Comparison of ENCODE assay signal across 12 cellular contexts in the genomic region with DNA sequence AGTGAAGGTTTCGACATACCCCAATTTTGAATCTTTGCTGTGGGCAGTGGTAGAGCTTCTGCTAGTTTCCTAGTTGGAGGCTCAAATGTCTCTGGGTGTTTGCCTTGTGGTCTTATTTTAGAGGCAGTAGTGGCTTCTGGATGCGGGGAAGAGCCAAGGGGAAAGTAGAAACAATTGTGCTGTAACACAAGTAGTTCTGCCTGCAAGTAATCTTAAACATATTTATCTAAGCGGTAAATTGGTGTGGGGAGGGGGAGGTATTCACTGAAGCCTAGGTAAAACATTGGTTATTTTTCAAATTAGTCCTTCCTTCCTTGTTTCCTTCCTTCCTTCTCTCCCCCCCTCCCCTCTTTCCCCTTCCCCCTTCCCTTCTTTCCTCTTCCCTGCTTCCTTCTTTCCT. TPM values are rescaled to one million over a fixed set of nuclear protein-coding genes. Genes with fewer than 3 reads are reported as not detected.
DNase-seq lines count a peak whose midpoint lies in the region; ATAC-seq and TF ChIP-seq lines count a peak whose summit lies in the region.
"Had no signal": no experiment of that assay in that cellular context is flagged by ENCODE, and none has a peak within 500 bp of the region (broad histone marks: within the 10 kb centered on the region; RNA-seq: fewer than 3 reads in every experiment).

A gene with protein sequence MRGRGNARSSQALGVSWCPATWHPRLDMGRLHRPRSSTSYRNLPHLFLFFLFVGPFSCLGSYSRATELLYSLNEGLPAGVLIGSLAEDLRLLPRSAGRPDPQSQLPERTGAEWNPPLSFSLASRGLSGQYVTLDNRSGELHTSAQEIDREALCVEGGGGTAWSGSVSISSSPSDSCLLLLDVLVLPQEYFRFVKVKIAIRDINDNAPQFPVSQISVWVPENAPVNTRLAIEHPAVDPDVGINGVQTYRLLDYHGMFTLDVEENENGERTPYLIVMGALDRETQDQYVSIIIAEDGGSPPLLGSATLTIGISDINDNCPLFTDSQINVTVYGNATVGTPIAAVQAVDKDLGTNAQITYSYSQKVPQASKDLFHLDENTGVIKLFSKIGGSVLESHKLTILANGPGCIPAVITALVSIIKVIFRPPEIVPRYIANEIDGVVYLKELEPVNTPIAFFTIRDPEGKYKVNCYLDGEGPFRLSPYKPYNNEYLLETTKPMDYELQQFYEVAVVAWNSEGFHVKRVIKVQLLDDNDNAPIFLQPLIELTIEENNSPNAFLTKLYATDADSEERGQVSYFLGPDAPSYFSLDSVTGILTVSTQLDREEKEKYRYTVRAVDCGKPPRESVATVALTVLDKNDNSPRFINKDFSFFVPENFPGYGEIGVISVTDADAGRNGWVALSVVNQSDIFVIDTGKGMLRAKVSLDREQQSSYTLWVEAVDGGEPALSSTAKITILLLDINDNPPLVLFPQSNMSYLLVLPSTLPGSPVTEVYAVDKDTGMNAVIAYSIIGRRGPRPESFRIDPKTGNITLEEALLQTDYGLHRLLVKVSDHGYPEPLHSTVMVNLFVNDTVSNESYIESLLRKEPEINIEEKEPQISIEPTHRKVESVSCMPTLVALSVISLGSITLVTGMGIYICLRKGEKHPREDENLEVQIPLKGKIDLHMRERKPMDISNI (minus strand): TSS at position 101 of the 400 bp plus-strand sequence. CDS start 691 bp downstream, outside the sequence.

- no peak within 1 kb of the TSS for H3K27ac Mint-ChIP-seq in Caco-2 (ENCODE audit: unreplicated experiment)
- H3K27ac Mint-ChIP-seq in progenitor cell of endocrine pancreas, result peak within 1 kb of the TSS; percentile 95
- H3K27ac Mint-ChIP-seq in Calu3 (ENCODE audit: unreplicated experiment), result no peak within 1 kb of the TSS
- H3K27ac Mint-ChIP-seq in natural killer cell treated with Interleukin-12 subunit alpha and Interleukin-12 subunit beta and Interleukin-15 and Interleukin-18, amount 100 ng/mL, for 72 hours, result no peak within 1 kb of the TSS
- H3K27ac Mint-ChIP-seq: IgD-negative memory B cell, T-cell had no signal

- in situ Hi-C loops in astrocyte of the cerebellum (cut with HindIII; ENCODE audit: low sequenced_read_pairs), result no loop called here

- H3K4me3 ChIP-seq in Caco-2 (ENCODE audit: low read depth, low read length), result no peak within 1 kb of the TSS
- peak within 1 kb of the TSS; percentile 53 for H3K4me3 ChIP-seq in astrocyte of the cerebellum (ENCODE audit: low read depth, low read length)
- H3K4me3 ChIP-seq in iPS-15b (ENCODE audit: low read depth, low read length), result peak within 1 kb of the TSS; percentile 89
- no peak within 1 kb of the TSS for H3K4me3 ChIP-seq in WERI-Rb-1 (ENCODE audit: low read depth, low read length)
- H3K4me3 ChIP-seq: BLaER1 treated with 17β-estradiol and CSF1 and Interleukin-3, amounts not matched to agents 10 nM and 100 nM had no signal

- TF ChIP-seq CTCF in Caco-2 (IDR thresholded peaks at IDR 0.05; ENCODE audit: insufficient read depth in 1 of 2, low read depth in 1 of 2, low read length in 1 of 2, severe bottlenecking in 1 of 2, unreplicated experiment in 1 of 2) (no peak), astrocyte of the cerebellum (IDR thresholded peaks at IDR 0.05; ENCODE audit: low read depth, low read length, missing control alignments) (no peak), progenitor cell of endocrine pancreas (IDR thresholded peaks at IDR 0.05; ENCODE audit: unreplicated experiment) (no peak), WERI-Rb-1 (IDR thresholded peaks at IDR 0.05; ENCODE audit: low read depth, low read length) (no peak), Calu3 (IDR thresholded peaks at IDR 0.05; ENCODE audit: unreplicated experiment) (no peak)

- no peaks in the 10 kb centered on the region for H3K9me3 ChIP-seq in Caco-2
- H3K9me3 ChIP-seq in iPS-15b (ENCODE audit: control insufficient read depth, insufficient read depth, low read length), result no peaks in the 10 kb centered on the region
- H3K9me3 ChIP-seq in WERI-Rb-1 (ENCODE audit: severe bottlenecking), result no peaks in the 10 kb centered on the region

- POLR2A ChIA-PET in Caco-2 (lab: Charles Lee), result no interaction called here

- no peak for ATAC-seq in HG03025 (IDR thresholded peaks at IDR 0.05; ENCODE audit: low FRiP score, unreplicated experiment)
- ATAC-seq in natural killer cell treated with Interleukin-12 subunit alpha and Interleukin-12 subunit beta and Interleukin-15 and Interleukin-18, amount 100 ng/mL, for 72 hours, result no peak
- ATAC-seq: T-cell had no signal

- peaks cover 7% of the 10 kb centered on the region for H3K27me3 Mint-ChIP-seq in Caco-2 (ENCODE audit: insufficient read depth, unreplicated experiment)
- no peaks in the 10 kb centered on the region for H3K27me3 Mint-ChIP-seq in progenitor cell of endocrine pancreas
- no peaks in the 10 kb centered on the region for H3K27me3 Mint-ChIP-seq in Calu3 (ENCODE audit: unreplicated experiment)
- peaks cover 0 to 11% of the 10 kb centered on the region in 2 donors for H3K27me3 Mint-ChIP-seq in natural killer cell treated with Interleukin-12 subunit alpha and Interleukin-12 subunit beta and Interleukin-15 and Interleukin-18, amount 100 ng/mL, for 72 hours

- intact Hi-C loops in Caco-2 (cut with micrococcal nuclease; ENCODE audit: unreplicated experiment), result loop anchor here (10.0 kb wide), 1 partner anchor 291 kb away; no protein-coding TSS in a partner anchor
- intact Hi-C loops in Calu3 (cut with micrococcal nuclease; ENCODE audit: unreplicated experiment), result no loop called here

- H3K36me3 Mint-ChIP-seq in Caco-2 (ENCODE audit: insufficient read depth, unreplicated experiment), result no peaks in the 10 kb centered on the region
- peaks cover 5% of the 10 kb centered on the region for H3K36me3 Mint-ChIP-seq in progenitor cell of endocrine pancreas (ENCODE audit: insufficient read depth)
- no peaks in the 10 kb centered on the region for H3K36me3 Mint-ChIP-seq in Calu3 (ENCODE audit: insufficient read depth, unreplicated experiment)
- H3K36me3 Mint-ChIP-seq in natural killer cell treated with Interleukin-12 subunit alpha and Interleukin-12 subunit beta and Interleukin-15 and Interleukin-18, amount 100 ng/mL, for 72 hours, result no peaks in the 10 kb centered on the region
- H3K36me3 Mint-ChIP-seq: IgD-negative memory B cell, T-cell had no signal

- H3K27ac ChIP-seq in WERI-Rb-1, result no peak within 1 kb of the TSS
- H3K27ac ChIP-seq: BLaER1 treated with 17β-estradiol and CSF1 and Interleukin-3, amounts not matched to agents 10 nM and 100 nM had no signal

- H3K4me3 Mint-ChIP-seq in Caco-2 (ENCODE audit: unreplicated experiment), result peak within 1 kb of the TSS; percentile 46
- peak within 1 kb of the TSS; percentile 99 for H3K4me3 Mint-ChIP-seq in progenitor cell of endocrine pancreas (ENCODE audit: low read depth)
- no peak within 1 kb of the TSS for H3K4me3 Mint-ChIP-seq in Calu3 (ENCODE audit: low read depth, unreplicated experiment)
- no peak within 1 kb of the TSS for H3K4me3 Mint-ChIP-seq in natural killer cell treated with Interleukin-12 subunit alpha and Interleukin-12 subunit beta and Interleukin-15 and Interleukin-18, amount 100 ng/mL, for 72 hours
- H3K4me3 Mint-ChIP-seq: T-cell had no signal

- no peaks in the 10 kb centered on the region for H3K36me3 ChIP-seq in Caco-2 (ENCODE audit: control insufficient read depth, insufficient read depth, low read length)
- no peaks in the 10 kb centered on the region for H3K36me3 ChIP-seq in iPS-15b (ENCODE audit: control insufficient read depth, insufficient read depth, low read length)
- no peaks in the 10 kb centered on the region for H3K36me3 ChIP-seq in WERI-Rb-1
- H3K36me3 ChIP-seq: BLaER1 treated with 17β-estradiol and CSF1 and Interleukin-3, amounts not matched to agents 10 nM and 100 nM had no signal

- no peaks in the 10 kb centered on the region for H3K27me3 ChIP-seq in Caco-2 (replicated peaks; ENCODE audit: control insufficient read depth, insufficient read depth, low read length)
- peaks cover 46% of the 10 kb centered on the region for H3K27me3 ChIP-seq in iPS-15b (ENCODE audit: control insufficient read depth, insufficient read depth, low read length)
- no peaks in the 10 kb centered on the region for H3K27me3 ChIP-seq in WERI-Rb-1 (ENCODE audit: insufficient read depth, low read depth, severe bottlenecking)
- H3K27me3 ChIP-seq: BLaER1 treated with 17β-estradiol and CSF1 and Interleukin-3, amounts not matched to agents 10 nM and 100 nM had no signal

- BruUV-seq in Caco-2 (replicated peaks; lab: Mats Ljungman, UMichigan) (no TSS peak), Calu3 (replicated peaks; lab: Mats Ljungman, UMichigan) (no TSS peak)

- DNase-seq in Caco-2 (no peak), astrocyte of the cerebellum (ENCODE audit: low read depth) (peak; percentile 11), progenitor cell of endocrine pancreas (ENCODE audit: low spot score, unreplicated experiment) (no peak), WERI-Rb-1 (no peak), Calu3 (no peak)
- no peak for DNase-seq in natural killer cell treated with Interleukin-12 subunit alpha and Interleukin-12 subunit beta and Interleukin-15 and Interleukin-18, amount 100 ng/mL, for 72 hours (ENCODE audit: low spot score)
- DNase-seq: activated CD8-positive, alpha-beta memory T cell treated with anti-CD3 and anti-CD28 coated beads, Interleukin-2, amount 50 U/mL, for 4 hours; T-cell had no signal

- CTCF ChIA-PET in Caco-2 (lab: Charles Lee) (interaction anchor here (1.1 kb wide), 1 partner anchor 130 kb away, joined by 3 read pairs; no protein-coding TSS in a partner anchor), Calu3 (lab: Charles Lee) (no interaction called here)

- H3K4me1 Mint-ChIP-seq in Caco-2 (ENCODE audit: low read depth, unreplicated experiment), result peaks cover 8% of the 10 kb centered on the region
- H3K4me1 Mint-ChIP-seq in progenitor cell of endocrine pancreas (ENCODE audit: low read depth), result peaks cover 36% of the 10 kb centered on the region
- no peaks in the 10 kb centered on the region for H3K4me1 Mint-ChIP-seq in Calu3 (ENCODE audit: low read depth, unreplicated experiment)
- no peaks in the 10 kb centered on the region for H3K4me1 Mint-ChIP-seq in natural killer cell treated with Interleukin-12 subunit alpha and Interleukin-12 subunit beta and Interleukin-15 and Interleukin-18, amount 100 ng/mL, for 72 hours (ENCODE audit: low read depth in 2 of 2)
- H3K4me1 Mint-ChIP-seq: IgD-negative memory B cell, T-cell had no signal

- H3K4me1 ChIP-seq in Caco-2, result no peaks in the 10 kb centered on the region
- H3K4me1 ChIP-seq in iPS-15b (ENCODE audit: control insufficient read depth, insufficient read depth, low read length), result no peaks in the 10 kb centered on the region
- H3K4me1 ChIP-seq: BLaER1 treated with 17β-estradiol and CSF1 and Interleukin-3, amounts not matched to agents 10 nM and 100 nM had no signal

- peak within 1 kb of the TSS; percentile 17 for H3K9ac ChIP-seq in iPS-15b (ENCODE audit: low read depth, low read length)
- H3K9ac ChIP-seq: BLaER1 treated with 17β-estradiol and CSF1 and Interleukin-3, amounts not matched to agents 10 nM and 100 nM had no signal

- H3K9me3 Mint-ChIP-seq in Caco-2 (ENCODE audit: unreplicated experiment), result no peaks in the 10 kb centered on the region
- no peaks in the 10 kb centered on the region for H3K9me3 Mint-ChIP-seq in progenitor cell of endocrine pancreas (ENCODE audit: low read depth)
- H3K9me3 Mint-ChIP-seq in Calu3 (ENCODE audit: low read depth, unreplicated experiment), result no peaks in the 10 kb centered on the region
- no peaks in the 10 kb centered on the region for H3K9me3 Mint-ChIP-seq in natural killer cell treated with Interleukin-12 subunit alpha and Interleukin-12 subunit beta and Interleukin-15 and Interleukin-18, amount 100 ng/mL, for 72 hours

RNA-seq across cellular contexts. Expression of the gene that starts here (rescaled TPM):
- not detected in 2 replicates for total RNA-seq in Caco-2 (2022)
- total RNA-seq in progenitor cell of endocrine pancreas, result 21.2 and 22.7 TPM in 2 replicates
- not detected in 2 replicates for total RNA-seq in Calu3 (2022)
- not detected for total RNA-seq in natural killer cell treated with Interleukin-12 subunit alpha and Interleukin-12 subunit beta and Interleukin-15 and Interleukin-18, amount 100 ng/mL, for 72 hours
- total RNA-seq: T-cell had no signal

Comparison
In these comparisons a context has a peak if more than half of its experiments do, and no peak if none do; other contexts are left out.
1. RNA of the gene that starts here (total RNA-seq): 21.2 to 22.7 TPM in progenitor cell of endocrine pancreas; not detected in Caco-2, not detected in Calu3 and not detected in natural killer cell treated with Interleukin-12 subunit alpha and Interleukin-12 subunit beta and Interleukin-15 and Interleukin-18, amount 100 ng/mL, for 72 hours; every median in the first group is over 10 times any median in the second.
2. H3K4me3 ChIP-seq: peak in astrocyte of the cerebellum (single experiment) and iPS-15b (single experiment); none in Caco-2 (single experiment) and WERI-Rb-1 (single experiment).
3. H3K4me3 Mint-ChIP-seq: peak in Caco-2 (single experiment) and progenitor cell of endocrine pancreas (single experiment); none in Calu3 (single experiment) and natural killer cell treated with Interleukin-12 subunit alpha and Interleukin-12 subunit beta and Interleukin-15 and Interleukin-18, amount 100 ng/mL, for 72 hours (single experiment).